Comparison of ENCODE assay signal across 22 cellular contexts in the genomic region with DNA sequence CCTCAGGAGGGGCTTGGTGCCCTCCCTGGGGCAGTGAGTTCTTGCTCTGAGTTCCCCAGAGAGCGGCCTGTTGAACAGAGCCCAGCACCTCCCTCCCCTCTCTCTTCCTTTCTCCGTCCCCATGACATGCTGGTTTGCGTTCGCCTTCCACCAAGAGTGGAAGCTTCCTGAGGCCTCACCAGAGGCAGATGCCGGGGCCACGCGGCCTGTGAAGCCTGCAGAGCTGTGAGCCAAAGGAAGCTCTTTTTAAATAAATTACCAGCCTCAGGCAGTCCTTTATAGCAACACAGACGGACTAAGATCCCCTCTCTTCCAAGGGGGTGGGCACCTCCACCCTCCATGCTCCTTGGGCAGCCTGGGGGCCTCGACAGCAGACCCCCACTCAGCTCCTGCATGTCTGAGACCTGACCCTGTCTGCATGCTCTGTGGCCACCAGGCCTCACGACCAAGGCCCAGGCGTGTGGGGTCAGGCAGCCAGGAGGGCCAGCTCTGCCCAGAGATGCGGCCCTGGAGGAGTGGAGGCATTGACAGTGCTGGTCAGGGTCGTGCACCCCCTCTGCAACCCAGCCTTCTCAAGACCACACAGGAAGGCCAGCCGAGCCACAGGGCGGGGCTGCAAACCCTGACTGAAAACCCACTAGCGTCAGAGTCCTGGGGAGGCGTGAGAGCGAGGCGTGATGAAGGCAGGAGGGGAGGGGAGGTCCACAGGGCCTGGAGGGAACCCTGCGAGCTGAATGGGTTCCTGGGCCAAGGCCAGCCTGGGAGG. TPM values are rescaled to one million over a fixed set of nuclear protein-coding genes. Genes with fewer than 3 reads are reported as not detected.
"Had no signal": no experiment of that assay in that cellular context is flagged by ENCODE, and none has a peak within 500 bp of the region (broad histone marks: within the 10 kb centered on the region; RNA-seq: fewer than 3 reads in every experiment).

No MANE protein-coding gene starts in this region.

- H3K9ac ChIP-seq: SK-N-SH had no signal

- ATAC-seq: HepG2 had no signal

- H3K4me3 ChIP-seq: MG63 had no signal

- DNase-seq: IMR-90, Karpas-422, KG1, MG63, NCI-H1092 treated with DMSO at 0.1 percent for 48 hours, NCI-H1436, NCI-H187, NCI-H2029, NCI-H2081 treated with DMSO at 0.1 percent for 48 hours, NCI-H2171, NCI-H226, NCI-H446, NCI-H510A, NCI-H524 treated with DMSO at 0.1 percent for 48 hours, NCI-H69, NCI-H774, RPMI8226, SHP77, SK-N-SH had no signal

- H3K4me2 ChIP-seq: SK-N-SH had no signal

- H3K9me3 ChIP-seq: MG63, SK-N-SH had no signal

- H3K36me3 ChIP-seq: MG63 had no signal

RNA-seq across cellular contexts. Expression of a gene that starts 54.6 kb away (rescaled TPM):
- total RNA-seq: HepG2, HT1080, IMR-90, SK-MEL-5 had no signal
- polyA plus RNA-seq: HepG2, IMR-90, SK-N-SH had no signal
